ENCODE assay signal across 16 cellular contexts in the genomic region with DNA sequence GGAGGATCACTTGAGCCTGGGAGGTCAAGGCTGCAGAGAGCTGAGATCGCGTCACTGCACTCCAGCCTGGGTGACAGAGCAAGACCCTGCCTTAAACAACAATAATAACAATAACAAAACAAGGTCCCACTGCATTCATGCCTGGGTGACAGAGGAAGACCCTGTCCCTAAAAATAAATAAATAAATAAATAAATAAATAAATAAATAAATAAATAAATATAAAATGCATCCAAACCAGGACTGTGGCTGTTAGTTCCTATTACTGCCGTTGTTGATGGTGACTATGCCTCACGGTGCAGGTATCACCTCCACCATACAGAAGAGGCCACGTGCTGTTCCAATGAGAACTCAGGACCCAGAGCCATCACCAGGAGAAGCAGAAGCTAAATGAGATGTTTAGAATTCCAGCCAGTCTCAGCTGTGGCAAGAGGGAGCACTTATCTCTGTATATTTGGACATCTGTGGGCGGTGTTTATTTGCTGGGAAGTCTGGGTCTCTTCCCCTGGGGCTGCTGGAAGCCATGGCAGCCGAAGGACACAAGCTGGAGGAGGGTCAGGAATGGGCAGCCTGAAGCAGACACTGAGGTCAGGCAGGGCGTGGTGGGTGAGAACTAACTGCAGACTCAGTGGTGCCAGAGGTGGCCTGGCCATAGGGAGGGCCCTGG. TPM values are rescaled to one million over a fixed set of nuclear protein-coding genes. Genes with fewer than 3 reads are reported as not detected.
DNase-seq lines count a peak whose midpoint lies in the region; ATAC-seq, FAIRE-seq and TF ChIP-seq lines count a peak whose summit lies in the region.
"Had no signal": no experiment of that assay in that cellular context is flagged by ENCODE, and none has a peak within 500 bp of the region (broad histone marks: within the 10 kb centered on the region; RNA-seq: fewer than 3 reads in every experiment).

No MANE protein-coding gene starts in this region.

- peaks cover 5% of the 10 kb centered on the region for H3K27me3 Mint-ChIP-seq in nephron (ENCODE audit: low read depth)

- CTCF ChIA-PET in BJ (lab: Yijun Ruan, JAX), result interaction anchor here (0.7 to 1.4 kb wide), 6 partner anchors 9 to 141 kb away, joined by 3 to 4 read pairs (median 3); a partner anchor contains a TSS

- TF ChIP-seq CTCF in BJ (IDR thresholded peaks at IDR 0.05; ENCODE audit: insufficient read depth, low read depth, low read length) (no peak), gastroesophageal sphincter (IDR thresholded peaks at IDR 0.05) (no peak), nephron (IDR thresholded peaks at IDR 0.05; ENCODE audit: unreplicated experiment in 3 of 3) (no peak)

- H3K9me3 Mint-ChIP-seq in nephron, result no peaks in the 10 kb centered on the region
- H3K9me3 Mint-ChIP-seq: activated CD4-positive, alpha-beta memory T cell treated with anti-CD3 and anti-CD28 coated beads, Interleukin-2, amount 10 ng/mL, durations not matched to agents 7 days and 5 days; CD8-positive, alpha-beta T cell had no signal

- ATAC-seq in gastroesophageal sphincter, result peak; percentile 25
- ATAC-seq: CD8-positive, alpha-beta T cell; sciatic nerve had no signal

- no peak for TF ChIP-seq POLR2A in gastroesophageal sphincter (IDR thresholded peaks at IDR 0.05)

- peak overlapping the region in 2 of 3 experiments; percentile 14 to 15 for H3K27ac Mint-ChIP-seq in nephron
- H3K27ac Mint-ChIP-seq: activated CD4-positive, alpha-beta memory T cell treated with anti-CD3 and anti-CD28 coated beads, Interleukin-2, amount 10 ng/mL, durations not matched to agents 7 days and 5 days; CD8-positive, alpha-beta T cell had no signal

- FAIRE-seq in frontal cortex (lab: Jason Lieb, UNC), result no peak
- no peak for FAIRE-seq in GM19239 (lab: Jason Lieb, UNC)

- H3K4me3 ChIP-seq in BJ (ENCODE audit: low read depth, low read length), result no peak overlapping the region
- H3K4me3 ChIP-seq in gastroesophageal sphincter, result no peak overlapping the region
- H3K4me3 ChIP-seq: Peyer's patch had no signal

- H3K4me1 Mint-ChIP-seq in nephron, result peaks cover 9% of the 10 kb centered on the region
- H3K4me1 Mint-ChIP-seq: activated CD4-positive, alpha-beta memory T cell treated with anti-CD3 and anti-CD28 coated beads, Interleukin-2, amount 10 ng/mL, durations not matched to agents 7 days and 5 days had no signal

- H3K36me3 Mint-ChIP-seq in nephron (ENCODE audit: low read depth), result no peaks in the 10 kb centered on the region
- H3K36me3 Mint-ChIP-seq: CD8-positive, alpha-beta T cell had no signal

- peak overlapping the region in 1 of 3 experiments; percentile 68 for H3K4me3 Mint-ChIP-seq in nephron
- H3K4me3 Mint-ChIP-seq: activated CD4-positive, alpha-beta memory T cell treated with anti-CD3 and anti-CD28 coated beads, Interleukin-2, amount 10 ng/mL, durations not matched to agents 7 days and 5 days; CD8-positive, alpha-beta T cell had no signal

- no peak for TF ChIP-seq EP300 in gastroesophageal sphincter (IDR thresholded peaks at IDR 0.05)

- POLR2A ChIA-PET in BJ (lab: Charles Lee), result interaction anchor here (0.7 kb wide), 1 partner anchor 75 kb away, joined by 3 read pairs; no protein-coding TSS in a partner anchor

- DNase-seq in BJ (ENCODE audit: low read depth) (peak; percentile 37), NCI-H146 treated with DMSO at 0.1 percent for 48 hours (lab: John Stamatoyannopoulos, UW; ENCODE audit: unreplicated experiment) (peak; percentile 38), frontal cortex (ENCODE audit: low spot score in 2 of 2) (no peak), NCI-H345 (lab: John Stamatoyannopoulos, UW) (no peak), SW480 (ENCODE audit: low spot score) (no peak), GM19239 (ENCODE audit: insufficient read length, low spot score) (no peak)
- DNase-seq: activated CD4-positive, alpha-beta memory T cell treated with anti-CD3 and anti-CD28 coated beads, Interleukin-2, amount 10 ng/mL, durations not matched to agents 7 days and 5 days; activated effector memory CD4-positive, alpha-beta T cell treated with anti-CD3 and anti-CD28 coated beads, Interleukin-2, amount 50 U/mL, for 16 hours; CD8-positive, alpha-beta T cell; Karpas-422; Peyer's patch had no signal

- no peaks in the 10 kb centered on the region for H3K4me1 ChIP-seq in gastroesophageal sphincter
- H3K4me1 ChIP-seq: Peyer's patch had no signal

- H3K9me3 ChIP-seq in gastroesophageal sphincter, result no peaks in the 10 kb centered on the region
- H3K9me3 ChIP-seq: Peyer's patch had no signal

- H3K36me3 ChIP-seq in BJ (ENCODE audit: control insufficient read depth, insufficient read depth, low read length) (no peaks in the 10 kb centered on the region), gastroesophageal sphincter (no peaks in the 10 kb centered on the region)
- H3K36me3 ChIP-seq: Peyer's patch had no signal

- no peak overlapping the region for H3K27ac ChIP-seq in gastroesophageal sphincter
- H3K27ac ChIP-seq: epithelial cell of prostate, Peyer's patch had no signal

- WGBS in gastroesophageal sphincter (ENCODE audit: low coverage in 1 of 2), 2 donors, result 51 to 73% methylated on average over 5 to 6 of the region's 8 CpGs

- H3K27me3 ChIP-seq in BJ (ENCODE audit: control insufficient read depth, insufficient read depth, low read length) (no peaks in the 10 kb centered on the region), gastroesophageal sphincter (peaks cover 23% of the 10 kb centered on the region)
- H3K27me3 ChIP-seq: Peyer's patch had no signal

RNA-seq across cellular contexts. Expression of a gene that starts 21.6 kb away (rescaled TPM):
- polyA plus RNA-seq in BJ (2011; rRNA removed), result 0.15 TPM in 1 of 2 replicates, not detected in the other
- not detected in 2 replicates for polyA minus RNA-seq in BJ (2011; rRNA and poly(A)+ RNA removed)
- total RNA-seq in gastroesophageal sphincter (not detected), frontal cortex (not detected)
- total RNA-seq: activated CD4-positive, alpha-beta memory T cell treated with anti-CD3 and anti-CD28 coated beads, Interleukin-2, amount 10 ng/mL, durations not matched to agents 7 days and 5 days; CD8-positive, alpha-beta T cell; cerebellum; sciatic nerve had no signal

RNA-seq across cellular contexts. Expression of a gene that starts 26.2 kb away (rescaled TPM):
- 0.13 TPM in 2 replicates for polyA plus RNA-seq in BJ (2011; rRNA removed)
- polyA minus RNA-seq in BJ (2011; rRNA and poly(A)+ RNA removed), result 0.19 and 0.26 TPM in 2 replicates
- total RNA-seq in gastroesophageal sphincter, result under 1 TPM in 1 of 4 donors, not detected in 3; 0.04 TPM
- total RNA-seq in frontal cortex, result 0.41 TPM
- total RNA-seq: activated CD4-positive, alpha-beta memory T cell treated with anti-CD3 and anti-CD28 coated beads, Interleukin-2, amount 10 ng/mL, durations not matched to agents 7 days and 5 days; CD8-positive, alpha-beta T cell had no signal

RNA-seq across cellular contexts. Expression of a gene that starts 38.6 kb away (rescaled TPM):
- polyA plus RNA-seq in BJ (2011; rRNA removed), result 6.4 and 14.3 TPM in 2 replicates
- polyA minus RNA-seq in BJ (2011; rRNA and poly(A)+ RNA removed), result 11.7 and 14.8 TPM in 2 replicates
- total RNA-seq in gastroesophageal sphincter (1 to 10 TPM; 4.7 to 7.0 (median 5.6) TPM), frontal cortex (13.0 TPM)

RNA-seq across cellular contexts. Expression of a gene that starts 59.9 kb away (rescaled TPM):
- polyA plus RNA-seq in BJ (2011; rRNA removed), result 33.7 and 42.8 TPM in 2 replicates
- polyA minus RNA-seq in BJ (2011; rRNA and poly(A)+ RNA removed), result 13.6 and 22.6 TPM in 2 replicates
- total RNA-seq in gastroesophageal sphincter (10 to 100 TPM; 12.4 to 29.7 (median 23.6) TPM), frontal cortex (0.82 TPM)

Comparison
In these comparisons a context has a peak if more than half of its experiments do, and no peak if none do; other contexts are left out.
1. DNase-seq: peak in BJ (single experiment) and NCI-H146 treated with DMSO at 0.1 percent for 48 hours (single experiment); none in frontal cortex (0 of 2), NCI-H345 (single experiment), SW480 (single experiment) and GM19239 (single experiment).